In genomic region chr3:3179407-3180094, GRCh38 we compare ENCODE assay signal across 1 cellular context.
A peak's percentile ranks its signal among the peaks of the same experiment; 100 is the strongest.
TF ChIP-seq lines count a peak whose summit lies in the region.

CRBN (minus strand) TSS chr3:3179691; CDS start chr3:3179687, 4 bp downstream.

TF ChIP-seq in HepG2, 621 proteins besides CTCF, POLR2A, EP300 and RAD21 (continued from another document and continues in another):
- TF ChIP-seq ZFY (CRISPR knock-in tag; IDR thresholded peaks at IDR 0.05) (peak; percentile 96), SNAPC4 (CRISPR knock-in tag; IDR thresholded peaks at IDR 0.05) (peak; percentile 42; the same call in 1 of the 2 replicates), HOXA5 (CRISPR knock-in tag; IDR thresholded peaks at IDR 0.05) (peak; percentile 96), RBAK (CRISPR knock-in tag; IDR thresholded peaks at IDR 0.05) (no peak), CEBPB (IDR thresholded peaks at IDR 0.05; ENCODE audit: borderline replicate concordance, low read depth, low read length) (no peak), ZSCAN12 (CRISPR knock-in tag; IDR thresholded peaks at IDR 0.05) (no peak), CHD2 (IDR thresholded peaks at IDR 0.05; ENCODE audit: low read depth, low read length) (no peak), ZFP36 (IDR thresholded peaks at IDR 0.05; ENCODE audit: borderline replicate concordance, low read depth, low read length, partially characterized antibody) (no peak), DMAP1 (CRISPR knock-in tag; IDR thresholded peaks at IDR 0.05) (peak; percentile 91; the same call in 1 of the 2 replicates), MYNN (CRISPR knock-in tag; IDR thresholded peaks at IDR 0.05; ENCODE audit: low read depth) (no peak), ELK4 (CRISPR knock-in tag; IDR thresholded peaks at IDR 0.05; ENCODE audit: borderline replicate concordance) (no peak), NCOR1 (IDR thresholded peaks at IDR 0.05; ENCODE audit: borderline replicate concordance, low read length) (no peak; the same call in 1 of the 2 replicates), LCORL (IDR thresholded peaks at IDR 0.05) (no peak), LCORL (CRISPR knock-in tag; IDR thresholded peaks at IDR 0.05) (peak; percentile 80), ZBTB42 (CRISPR knock-in tag; IDR thresholded peaks at IDR 0.05) (no peak), FOXA3 (CRISPR knock-in tag; IDR thresholded peaks at IDR 0.05) (peak; percentile 87), ZNF501 (CRISPR knock-in tag; IDR thresholded peaks at IDR 0.05) (peak; percentile 98), ZNF782 (CRISPR knock-in tag; IDR thresholded peaks at IDR 0.05; ENCODE audit: borderline replicate concordance) (peak; percentile 79), TP53 (CRISPR knock-in tag; conservative IDR thresholded peaks at IDR 0.05) (peak; percentile 93), ZNF460 (CRISPR knock-in tag; IDR thresholded peaks at IDR 0.05; ENCODE audit: borderline replicate concordance) (no peak; the same call in 1 of the 2 replicates), PREB (CRISPR knock-in tag; IDR thresholded peaks at IDR 0.05) (no peak), NFYC (CRISPR knock-in tag; IDR thresholded peaks at IDR 0.05) (no peak), ZNF441 (CRISPR knock-in tag; IDR thresholded peaks at IDR 0.05; ENCODE audit: borderline replicate concordance) (peak; percentile 30; the same call in 1 of the 2 replicates), ONECUT2 (CRISPR knock-in tag; IDR thresholded peaks at IDR 0.05) (no peak), ZNF891 (CRISPR knock-in tag; IDR thresholded peaks at IDR 0.05) (peak; percentile 79), ETV5 (CRISPR knock-in tag; IDR thresholded peaks at IDR 0.05; ENCODE audit: borderline replicate concordance) (no peak; the same call in none of the 2 replicates), ZUFSP (CRISPR knock-in tag; IDR thresholded peaks at IDR 0.05; ENCODE audit: borderline replicate concordance) (no peak), JUN (CRISPR knock-in tag; IDR thresholded peaks at IDR 0.05) (no peak), USF2 (IDR thresholded peaks at IDR 0.05; ENCODE audit: low read depth, low read length) (no peak), USF2 (CRISPR knock-in tag; IDR thresholded peaks at IDR 0.05; ENCODE audit: borderline replicate concordance) (no peak), ZBTB20 (CRISPR knock-in tag; IDR thresholded peaks at IDR 0.05; ENCODE audit: borderline replicate concordance, low read depth) (peak; percentile 51; the same call in 1 of the 2 replicates), SP1 (IDR thresholded peaks at IDR 0.05) (no peak), SP1 (CRISPR knock-in tag; IDR thresholded peaks at IDR 0.05) (peak; percentile 86), CC2D1A (CRISPR knock-in tag; IDR thresholded peaks at IDR 0.05) (0 out of 2 replicates have a peak, but pooled peaks have one; percentile 62), ZNF790 (CRISPR knock-in tag; IDR thresholded peaks at IDR 0.05; ENCODE audit: borderline replicate concordance) (peak; percentile 84; the same call in 1 of the 2 replicates), MED8 (CRISPR knock-in tag; IDR thresholded peaks at IDR 0.05; ENCODE audit: insufficient replicate concordance) (peak; percentile 31), TEF (CRISPR knock-in tag; IDR thresholded peaks at IDR 0.05) (no peak; the same call in 1 of the 2 replicates), SRSF9 (IDR thresholded peaks at IDR 0.05; ENCODE audit: borderline replicate concordance, insufficient read depth, low read depth, low read length, poor library complexity, severe bottlenecking) (no peak), ZNF101 (CRISPR knock-in tag; IDR thresholded peaks at IDR 0.05; ENCODE audit: borderline replicate concordance, low read depth) (no peak), ZNF7 (CRISPR knock-in tag; IDR thresholded peaks at IDR 0.05) (no peak), GATAD1 (CRISPR knock-in tag; IDR thresholded peaks at IDR 0.05) (peak; percentile 100)
- TF ChIP-seq, protein P1, sequence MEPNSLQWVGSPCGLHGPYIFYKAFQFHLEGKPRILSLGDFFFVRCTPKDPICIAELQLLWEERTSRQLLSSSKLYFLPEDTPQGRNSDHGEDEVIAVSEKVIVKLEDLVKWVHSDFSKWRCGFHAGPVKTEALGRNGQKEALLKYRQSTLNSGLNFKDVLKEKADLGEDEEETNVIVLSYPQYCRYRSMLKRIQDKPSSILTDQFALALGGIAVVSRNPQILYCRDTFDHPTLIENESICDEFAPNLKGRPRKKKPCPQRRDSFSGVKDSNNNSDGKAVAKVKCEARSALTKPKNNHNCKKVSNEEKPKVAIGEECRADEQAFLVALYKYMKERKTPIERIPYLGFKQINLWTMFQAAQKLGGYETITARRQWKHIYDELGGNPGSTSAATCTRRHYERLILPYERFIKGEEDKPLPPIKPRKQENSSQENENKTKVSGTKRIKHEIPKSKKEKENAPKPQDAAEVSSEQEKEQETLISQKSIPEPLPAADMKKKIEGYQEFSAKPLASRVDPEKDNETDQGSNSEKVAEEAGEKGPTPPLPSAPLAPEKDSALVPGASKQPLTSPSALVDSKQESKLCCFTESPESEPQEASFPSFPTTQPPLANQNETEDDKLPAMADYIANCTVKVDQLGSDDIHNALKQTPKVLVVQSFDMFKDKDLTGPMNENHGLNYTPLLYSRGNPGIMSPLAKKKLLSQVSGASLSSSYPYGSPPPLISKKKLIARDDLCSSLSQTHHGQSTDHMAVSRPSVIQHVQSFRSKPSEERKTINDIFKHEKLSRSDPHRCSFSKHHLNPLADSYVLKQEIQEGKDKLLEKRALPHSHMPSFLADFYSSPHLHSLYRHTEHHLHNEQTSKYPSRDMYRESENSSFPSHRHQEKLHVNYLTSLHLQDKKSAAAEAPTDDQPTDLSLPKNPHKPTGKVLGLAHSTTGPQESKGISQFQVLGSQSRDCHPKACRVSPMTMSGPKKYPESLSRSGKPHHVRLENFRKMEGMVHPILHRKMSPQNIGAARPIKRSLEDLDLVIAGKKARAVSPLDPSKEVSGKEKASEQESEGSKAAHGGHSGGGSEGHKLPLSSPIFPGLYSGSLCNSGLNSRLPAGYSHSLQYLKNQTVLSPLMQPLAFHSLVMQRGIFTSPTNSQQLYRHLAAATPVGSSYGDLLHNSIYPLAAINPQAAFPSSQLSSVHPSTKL (CRISPR knock-in tag; IDR thresholded peaks at IDR 0.05): peak; percentile 79
- TF ChIP-seq, protein P2, sequence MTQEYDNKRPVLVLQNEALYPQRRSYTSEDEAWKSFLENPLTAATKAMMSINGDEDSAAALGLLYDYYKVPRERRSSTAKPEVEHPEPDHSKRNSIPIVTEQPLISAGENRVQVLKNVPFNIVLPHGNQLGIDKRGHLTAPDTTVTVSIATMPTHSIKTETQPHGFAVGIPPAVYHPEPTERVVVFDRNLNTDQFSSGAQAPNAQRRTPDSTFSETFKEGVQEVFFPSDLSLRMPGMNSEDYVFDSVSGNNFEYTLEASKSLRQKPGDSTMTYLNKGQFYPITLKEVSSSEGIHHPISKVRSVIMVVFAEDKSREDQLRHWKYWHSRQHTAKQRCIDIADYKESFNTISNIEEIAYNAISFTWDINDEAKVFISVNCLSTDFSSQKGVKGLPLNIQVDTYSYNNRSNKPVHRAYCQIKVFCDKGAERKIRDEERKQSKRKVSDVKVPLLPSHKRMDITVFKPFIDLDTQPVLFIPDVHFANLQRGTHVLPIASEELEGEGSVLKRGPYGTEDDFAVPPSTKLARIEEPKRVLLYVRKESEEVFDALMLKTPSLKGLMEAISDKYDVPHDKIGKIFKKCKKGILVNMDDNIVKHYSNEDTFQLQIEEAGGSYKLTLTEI (CRISPR knock-in tag; conservative IDR thresholded peaks at IDR 0.05): no peak
- TF ChIP-seq, protein P3, sequence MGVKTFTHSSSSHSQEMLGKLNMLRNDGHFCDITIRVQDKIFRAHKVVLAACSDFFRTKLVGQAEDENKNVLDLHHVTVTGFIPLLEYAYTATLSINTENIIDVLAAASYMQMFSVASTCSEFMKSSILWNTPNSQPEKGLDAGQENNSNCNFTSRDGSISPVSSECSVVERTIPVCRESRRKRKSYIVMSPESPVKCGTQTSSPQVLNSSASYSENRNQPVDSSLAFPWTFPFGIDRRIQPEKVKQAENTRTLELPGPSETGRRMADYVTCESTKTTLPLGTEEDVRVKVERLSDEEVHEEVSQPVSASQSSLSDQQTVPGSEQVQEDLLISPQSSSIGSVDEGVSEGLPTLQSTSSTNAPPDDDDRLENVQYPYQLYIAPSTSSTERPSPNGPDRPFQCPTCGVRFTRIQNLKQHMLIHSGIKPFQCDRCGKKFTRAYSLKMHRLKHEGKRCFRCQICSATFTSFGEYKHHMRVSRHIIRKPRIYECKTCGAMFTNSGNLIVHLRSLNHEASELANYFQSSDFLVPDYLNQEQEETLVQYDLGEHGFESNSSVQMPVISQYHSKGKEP (CRISPR knock-in tag; IDR thresholded peaks at IDR 0.05): no peak
